Comparison of ENCODE assay signal across 1 cellular context in genomic region chr9:136883670-136884069, GRCh38.
TF ChIP-seq lines count a peak whose summit lies in the region.

No MANE protein-coding gene starts in this region.

TF ChIP-seq in HepG2, 621 proteins besides CTCF, POLR2A, EP300 and RAD21:
- TF ChIP-seq, protein P1, sequence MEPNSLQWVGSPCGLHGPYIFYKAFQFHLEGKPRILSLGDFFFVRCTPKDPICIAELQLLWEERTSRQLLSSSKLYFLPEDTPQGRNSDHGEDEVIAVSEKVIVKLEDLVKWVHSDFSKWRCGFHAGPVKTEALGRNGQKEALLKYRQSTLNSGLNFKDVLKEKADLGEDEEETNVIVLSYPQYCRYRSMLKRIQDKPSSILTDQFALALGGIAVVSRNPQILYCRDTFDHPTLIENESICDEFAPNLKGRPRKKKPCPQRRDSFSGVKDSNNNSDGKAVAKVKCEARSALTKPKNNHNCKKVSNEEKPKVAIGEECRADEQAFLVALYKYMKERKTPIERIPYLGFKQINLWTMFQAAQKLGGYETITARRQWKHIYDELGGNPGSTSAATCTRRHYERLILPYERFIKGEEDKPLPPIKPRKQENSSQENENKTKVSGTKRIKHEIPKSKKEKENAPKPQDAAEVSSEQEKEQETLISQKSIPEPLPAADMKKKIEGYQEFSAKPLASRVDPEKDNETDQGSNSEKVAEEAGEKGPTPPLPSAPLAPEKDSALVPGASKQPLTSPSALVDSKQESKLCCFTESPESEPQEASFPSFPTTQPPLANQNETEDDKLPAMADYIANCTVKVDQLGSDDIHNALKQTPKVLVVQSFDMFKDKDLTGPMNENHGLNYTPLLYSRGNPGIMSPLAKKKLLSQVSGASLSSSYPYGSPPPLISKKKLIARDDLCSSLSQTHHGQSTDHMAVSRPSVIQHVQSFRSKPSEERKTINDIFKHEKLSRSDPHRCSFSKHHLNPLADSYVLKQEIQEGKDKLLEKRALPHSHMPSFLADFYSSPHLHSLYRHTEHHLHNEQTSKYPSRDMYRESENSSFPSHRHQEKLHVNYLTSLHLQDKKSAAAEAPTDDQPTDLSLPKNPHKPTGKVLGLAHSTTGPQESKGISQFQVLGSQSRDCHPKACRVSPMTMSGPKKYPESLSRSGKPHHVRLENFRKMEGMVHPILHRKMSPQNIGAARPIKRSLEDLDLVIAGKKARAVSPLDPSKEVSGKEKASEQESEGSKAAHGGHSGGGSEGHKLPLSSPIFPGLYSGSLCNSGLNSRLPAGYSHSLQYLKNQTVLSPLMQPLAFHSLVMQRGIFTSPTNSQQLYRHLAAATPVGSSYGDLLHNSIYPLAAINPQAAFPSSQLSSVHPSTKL (CRISPR knock-in tag; IDR thresholded peaks at IDR 0.05) = 0 out of 2 replicates have a peak, but pooled peaks have one; percentile 8
- peak; percentile 52; the same call in 1 of the 2 replicates for TF ChIP-seq CEBPB (IDR thresholded peaks at IDR 0.05; ENCODE audit: borderline replicate concordance, low read depth, low read length)
- TF ChIP-seq ZNF362 (CRISPR knock-in tag; IDR thresholded peaks at IDR 0.05; ENCODE audit: borderline replicate concordance) = peak; percentile 59; the same call in 1 of the 2 replicates
- peak; percentile 48; the same call in 1 of the 2 replicates for TF ChIP-seq ZNF441 (CRISPR knock-in tag; IDR thresholded peaks at IDR 0.05; ENCODE audit: borderline replicate concordance)
- TF ChIP-seq CEBPG (CRISPR knock-in tag; IDR thresholded peaks at IDR 0.05) = peak; percentile 49
